28 cellular contexts compared by ENCODE assay signal in genomic region chr15:49441816-49442215, GRCh38. TPM values are rescaled to one million over a fixed set of nuclear protein-coding genes. Genes with fewer than 3 reads are reported as not detected.
"Had no signal": no experiment of that assay in that cellular context is flagged by ENCODE, and none has a peak within 500 bp of the region (broad histone marks: within the 10 kb centered on the region; RNA-seq: fewer than 3 reads in every experiment).

No MANE protein-coding gene starts in this region.

- H3K27ac ChIP-seq: SJCRH30 had no signal

- H3K27me3 ChIP-seq: MG63, SJCRH30 had no signal

- H3K36me3 Mint-ChIP-seq: activated naive CD4-positive, alpha-beta T cell treated with anti-CD3 and anti-CD28 coated beads, Interleukin-2, amount 50 U/mL, for 72 hours; brain had no signal

- H3K27me3 Mint-ChIP-seq: activated T-cell treated with anti-CD3 and anti-CD28 coated beads, Interleukin-2, amount 50 U/mL, for 24 hours; brain had no signal

- H3K4me3 ChIP-seq: MG63, SJCRH30 had no signal

- H3K4me3 Mint-ChIP-seq: activated CD4-positive, alpha-beta T cell treated with anti-CD3 and anti-CD28 coated beads, Interleukin-2, amount 10 ng/mL, durations not matched to agents 24 days and 14 days; activated CD8-positive, alpha-beta T cell treated with anti-CD3 and anti-CD28 coated beads, Interleukin-2, amount 10 ng/mL, durations not matched to agents 7 days and 5 days; activated naive CD4-positive, alpha-beta T cell treated with anti-CD3 and anti-CD28 coated beads for 36 hours; activated T-cell treated with anti-CD3 and anti-CD28 coated beads, Interleukin-2, amount 50 U/mL, for 24 hours; brain; T-helper 1 cell treated with Interleukin-12 subunit alpha and Interleukin-12 subunit beta and Interleukin-4 antibody, amounts not matched to agents 30 μg/mL and 1 μg/mL, for 36 hours; T-helper 2 cell treated with Interferon-gamma antibody and Interleukin-4, amounts not matched to agents 5 μg/mL and 100 μg/mL, for 36 hours had no signal

- H3K4me2 ChIP-seq: SK-N-SH had no signal

- ATAC-seq: activated CD8-positive, alpha-beta T cell treated with anti-CD3 and anti-CD28 coated beads, Interleukin-2, amount 10 ng/mL, durations not matched to agents 7 days and 5 days; activated naive CD4-positive, alpha-beta T cell treated with anti-CD3 and anti-CD28 coated beads, Interleukin-2, amount 50 U/mL, for 72 hours; Panc1 had no signal

- DNase-seq: activated CD4-positive, alpha-beta T cell treated with anti-CD3 and anti-CD28 coated beads, Interleukin-2, amount 10 ng/mL, durations not matched to agents 24 days and 14 days; activated CD4-positive, alpha-beta T cell treated with anti-CD3 and anti-CD28 coated beads, Interleukin-2, amount 50 U/mL, for 48 hours; activated CD8-positive, alpha-beta T cell treated with anti-CD3 and anti-CD28 coated beads, Interleukin-2, amount 10 ng/mL, durations not matched to agents 7 days and 5 days; activated gamma-delta T cell treated with Interleukin-2 at 50 U/mL for 16 hours; activated naive CD4-positive, alpha-beta T cell treated with anti-CD3 and anti-CD28 coated beads for 36 hours; activated T-cell treated with anti-CD3 and anti-CD28 coated beads, Interleukin-2, amount 50 U/mL, for 24 hours; anterior cingulate cortex; central memory CD4-positive, alpha-beta T cell; Kasumi-1; KG1; MG63; NCI-H1048; NCI-H1105 treated with DMSO at 0.1 percent for 48 hours; NCI-H1436; NCI-H1694; NCI-H1930; NCI-H2081 treated with DMSO at 0.1 percent for 48 hours; NCI-H345; NCI-H524 treated with DMSO at 0.1 percent for 48 hours; SHP77; SJCRH30; SK-N-SH had no signal

- H3K9me3 Mint-ChIP-seq: activated CD4-positive, alpha-beta T cell treated with anti-CD3 and anti-CD28 coated beads, Interleukin-2, amount 10 ng/mL, durations not matched to agents 24 days and 14 days; activated naive CD4-positive, alpha-beta T cell treated with anti-CD3 and anti-CD28 coated beads for 36 hours; activated naive CD4-positive, alpha-beta T cell treated with anti-CD3 and anti-CD28 coated beads, Interleukin-2, amount 50 U/mL, for 72 hours; activated T-cell treated with anti-CD3 and anti-CD28 coated beads, Interleukin-2, amount 50 U/mL, for 24 hours; activated T-helper 2 cell treated with anti-CD3 and anti-CD28 coated beads, Interferon-gamma antibody, Interleukin-2, Interleukin-4, amounts not matched to agents 10 μg/mL and 5 μg/mL and 100 μg/mL, durations not matched to agents 14 hours and 24 hours and 36 hours; brain; T-helper 1 cell treated with Interleukin-12 subunit alpha and Interleukin-12 subunit beta and Interleukin-4 antibody, amounts not matched to agents 30 μg/mL and 1 μg/mL, for 36 hours; T-helper 2 cell treated with Interferon-gamma antibody and Interleukin-4, amounts not matched to agents 5 μg/mL and 100 μg/mL, for 36 hours had no signal

- H3K9me3 ChIP-seq: MG63, SJCRH30, SK-N-SH had no signal

- H3K27ac Mint-ChIP-seq: activated CD4-positive, alpha-beta T cell treated with anti-CD3 and anti-CD28 coated beads, Interleukin-2, amount 10 ng/mL, durations not matched to agents 24 days and 14 days; activated CD8-positive, alpha-beta T cell treated with anti-CD3 and anti-CD28 coated beads, Interleukin-2, amount 10 ng/mL, durations not matched to agents 7 days and 5 days; activated naive CD4-positive, alpha-beta T cell treated with anti-CD3 and anti-CD28 coated beads for 36 hours; activated naive CD4-positive, alpha-beta T cell treated with anti-CD3 and anti-CD28 coated beads, Interleukin-2, amount 50 U/mL, for 72 hours; activated T-cell treated with anti-CD3 and anti-CD28 coated beads, Interleukin-2, amount 50 U/mL, for 24 hours; activated T-helper 2 cell treated with anti-CD3 and anti-CD28 coated beads, Interferon-gamma antibody, Interleukin-2, Interleukin-4, amounts not matched to agents 10 μg/mL and 5 μg/mL and 100 μg/mL, durations not matched to agents 14 hours and 24 hours and 36 hours; brain; T-helper 1 cell treated with Interleukin-12 subunit alpha and Interleukin-12 subunit beta and Interleukin-4 antibody, amounts not matched to agents 30 μg/mL and 1 μg/mL, for 36 hours; T-helper 2 cell treated with Interferon-gamma antibody and Interleukin-4, amounts not matched to agents 5 μg/mL and 100 μg/mL, for 36 hours had no signal

- H3K9ac ChIP-seq: SK-N-SH had no signal

RNA-seq across cellular contexts. Expression of gene FGF7, which starts 18.8 kb away (rescaled TPM):
- total RNA-seq: activated CD4-positive, alpha-beta T cell treated with anti-CD3 and anti-CD28 coated beads, Interleukin-2, amount 10 ng/mL, durations not matched to agents 24 days and 14 days; activated naive CD4-positive, alpha-beta T cell treated with anti-CD3 and anti-CD28 coated beads for 36 hours; activated naive CD4-positive, alpha-beta T cell treated with anti-CD3 and anti-CD28 coated beads, Interleukin-2, amount 50 U/mL, for 72 hours; activated T-helper 2 cell treated with anti-CD3 and anti-CD28 coated beads, Interferon-gamma antibody, Interleukin-2, Interleukin-4, amounts not matched to agents 10 μg/mL and 5 μg/mL and 100 μg/mL, durations not matched to agents 14 hours and 24 hours and 36 hours had no signal
